In genomic region chr16:50572700-50573099, GRCh38 we compare ENCODE assay signal across 24 cellular contexts. TPM values are rescaled to one million over a fixed set of nuclear protein-coding genes. Genes with fewer than 3 reads are reported as not detected.
DNase-seq lines count a peak whose midpoint lies in the region; ATAC-seq, FAIRE-seq and TF ChIP-seq lines count a peak whose summit lies in the region.
"Had no signal": no experiment of that assay in that cellular context is flagged by ENCODE, and none has a peak within 500 bp of the region (broad histone marks: within the 10 kb centered on the region; RNA-seq: fewer than 3 reads in every experiment).

No MANE protein-coding gene starts in this region.

- no peak overlapping the region for H3K4me2 ChIP-seq in HepG2 (ENCODE audit: low read depth, low read length)
- H3K4me2 ChIP-seq: BLaER1 had no signal

- peaks cover 82% of the 10 kb centered on the region for H3K4me1 Mint-ChIP-seq in nephron
- H3K4me1 Mint-ChIP-seq: CD14-positive monocyte, IgD-negative memory B cell had no signal

- POLR2A ChIA-PET in HepG2 (lab: Yijun Ruan, JAX) = no interaction called here

- peaks cover 94% of the 10 kb centered on the region for H3K4me1 ChIP-seq in HepG2 (ENCODE audit: insufficient read depth, low read length)
- H3K4me1 ChIP-seq in right lobe of liver = no peaks in the 10 kb centered on the region
- peaks cover 53% of the 10 kb centered on the region for H3K4me1 ChIP-seq in stomach smooth muscle (ENCODE audit: control insufficient read depth, insufficient read depth, low read length)
- H3K4me1 ChIP-seq: HAP-1 had no signal

- intact Hi-C loops in HepG2 (cut with micrococcal nuclease; ENCODE audit: unreplicated experiment) (no loop called here), right lobe of liver (cut with DNase I) (no loop called here)

- TF ChIP-seq CTCF in HepG2 (CRISPR knock-in tag; IDR thresholded peaks at IDR 0.05) = no peak
- no peak for TF ChIP-seq CTCF in right lobe of liver (IDR thresholded peaks at IDR 0.05)
- no peak for TF ChIP-seq CTCF in nephron (IDR thresholded peaks at IDR 0.05; ENCODE audit: unreplicated experiment in 3 of 3)

- H3K9me3 Mint-ChIP-seq in nephron = no peaks in the 10 kb centered on the region
- H3K9me3 Mint-ChIP-seq: CD4-positive, alpha-beta memory T cell; IgD-negative memory B cell had no signal

- WGBS in HepG2 (ENCODE audit: low lambda C conversion rate) = 95% methylated on average over 7 of the region's 7 CpGs
- WGBS in right lobe of liver (ENCODE audit: insufficient coverage, low coverage, low lambda C conversion rate, missing lambda C conversion rate) = 87% methylated on average over 5 of the region's 7 CpGs

- ATAC-seq in HepG2 (no peak), right lobe of liver (no peak), HG03095 (IDR thresholded peaks at IDR 0.05; ENCODE audit: unreplicated experiment) (no peak), GM19452 (IDR thresholded peaks at IDR 0.05; ENCODE audit: unreplicated experiment) (no peak)
- ATAC-seq: GM12878 had no signal

- peaks cover 15% of the 10 kb centered on the region for H3K36me3 Mint-ChIP-seq in nephron (ENCODE audit: low read depth)
- H3K36me3 Mint-ChIP-seq: CD14-positive monocyte had no signal

- TF ChIP-seq RAD21 in HepG2 (CRISPR knock-in tag; IDR thresholded peaks at IDR 0.05) = no peak

- peaks cover 100% of the 10 kb centered on the region for H3K79me2 ChIP-seq in HepG2 (ENCODE audit: insufficient read depth, low read length)

- H3K27ac ChIP-seq in HepG2 (ENCODE audit: extremely low read length, insufficient read depth, low read length) (no peak overlapping the region), right lobe of liver (no peak overlapping the region), stomach smooth muscle (ENCODE audit: low read length) (peak overlapping the region; percentile 24)
- H3K27ac ChIP-seq: BLaER1, GM23248 had no signal

- H3K36me3 ChIP-seq in HepG2 (replicated peaks in 1 of 2; ENCODE audit: control insufficient read depth in 1 of 2, insufficient read depth in 2 of 2, low read length in 2 of 2) (peaks cover 72 to 96% of the 10 kb centered on the region in 2 experiments), right lobe of liver (no peaks in the 10 kb centered on the region), stomach smooth muscle (ENCODE audit: control insufficient read depth in 2 of 2, insufficient read depth in 2 of 2, low read length in 2 of 2) (peaks cover 0 to 2% of the 10 kb centered on the region in 2 donors)
- H3K36me3 ChIP-seq: BLaER1, HAP-1 had no signal

- peaks cover 100% of the 10 kb centered on the region for H4K20me1 ChIP-seq in HepG2 (ENCODE audit: insufficient read depth, low read length)
- H4K20me1 ChIP-seq: BLaER1 had no signal

- H3K9me3 ChIP-seq in HepG2 (ENCODE audit: low read length) = no peaks in the 10 kb centered on the region
- no peaks in the 10 kb centered on the region for H3K9me3 ChIP-seq in right lobe of liver
- H3K9me3 ChIP-seq in stomach smooth muscle (ENCODE audit: control insufficient read depth in 2 of 2, low read length in 2 of 2) = no peaks in the 10 kb centered on the region
- H3K9me3 ChIP-seq: BLaER1, HAP-1 had no signal

- peak overlapping the region in 1 of 3 experiments; percentile 17 for H3K4me3 Mint-ChIP-seq in nephron
- H3K4me3 Mint-ChIP-seq: CD14-positive monocyte; CD4-positive, alpha-beta memory T cell; IgD-negative memory B cell had no signal

- H3K9ac ChIP-seq in HepG2 (ENCODE audit: insufficient read depth, low read depth, low read length) (no peak overlapping the region), stomach smooth muscle (ENCODE audit: low read length in 2 of 2) (no peak overlapping the region)
- H3K9ac ChIP-seq: BLaER1, GM23248 had no signal

- H3K27me3 ChIP-seq in HepG2 (ENCODE audit: control insufficient read depth in 1 of 2, insufficient read depth in 2 of 2, low read length in 2 of 2) (no peaks in the 10 kb centered on the region), right lobe of liver (no peaks in the 10 kb centered on the region), stomach smooth muscle (ENCODE audit: control insufficient read depth in 1 of 2, insufficient read depth in 2 of 2, low read length in 2 of 2) (no peaks in the 10 kb centered on the region)
- H3K27me3 ChIP-seq: BLaER1 had no signal

- no peak overlapping the region for H3K4me3 ChIP-seq in HepG2 (replicated peaks in 1 of 3; ENCODE audit: insufficient read depth in 1 of 3, low read depth in 2 of 3, low read length in 3 of 3)
- H3K4me3 ChIP-seq in right lobe of liver = no peak overlapping the region
- H3K4me3 ChIP-seq in stomach smooth muscle (ENCODE audit: low read length in 2 of 2) = no peak overlapping the region
- H3K4me3 ChIP-seq: BLaER1, GM12878, GM23248, HAP-1 had no signal

- TF ChIP-seq EP300 in HepG2 (IDR thresholded peaks at IDR 0.05; ENCODE audit: low read depth in 2 of 2, low read length in 2 of 2) = no peak
- no peak for TF ChIP-seq EP300 in HepG2 (CRISPR knock-in tag; IDR thresholded peaks at IDR 0.05; ENCODE audit: borderline replicate concordance)

- H3K27ac Mint-ChIP-seq in nephron = peak overlapping the region; percentile 99 to 100 (median 100)
- H3K27ac Mint-ChIP-seq: IgD-negative memory B cell had no signal

- no peak for TF ChIP-seq POLR2A in HepG2 (IDR thresholded peaks at IDR 0.05; ENCODE audit: insufficient read depth in 1 of 2, low read depth in 2 of 2, low read length in 2 of 2)
- no peak for TF ChIP-seq POLR2A in right lobe of liver (IDR thresholded peaks at IDR 0.05)

- no peak overlapping the region for H2AFZ ChIP-seq in HepG2 (ENCODE audit: low read length)
- H2AFZ ChIP-seq: GM23248 had no signal

- DNase-seq in HepG2 (ENCODE audit: low spot score) (no peak), right lobe of liver (no peak), cerebellar cortex (ENCODE audit: low spot score) (no peak)
- DNase-seq: 8988T; Calu3; CD4-positive, alpha-beta memory T cell; DMS 273 treated with DMSO at 0.1 percent for 48 hours; DMS53; DND-41; EL; GM23248 had no signal

- no TSS peak for BruUV-seq in HepG2 (replicated peaks; lab: Mats Ljungman, UMichigan)

- in situ Hi-C loops in HepG2 (cut with HindIII; ENCODE audit: extremely low pct_ligation_motif_present, low pct_unique_long_range_greater_than_20kb) = no loop called here

- CTCF ChIA-PET in HepG2 (lab: Yijun Ruan, JAX; ENCODE audit: low intra/inter-chr PET ratio, low total read pairs) = no interaction called here

- FAIRE-seq in HepG2 (lab: Jason Lieb, UNC) = no peak
- FAIRE-seq: GM12878, GM19239, HTR-8/SVneo had no signal

- H3K27me3 Mint-ChIP-seq in nephron (ENCODE audit: low read depth) = no peaks in the 10 kb centered on the region
- H3K27me3 Mint-ChIP-seq: CD4-positive, alpha-beta memory T cell; IgD-negative memory B cell had no signal

TF ChIP-seq in HepG2, 621 proteins besides CTCF, POLR2A, EP300 and RAD21 (continues in another document):
- TF ChIP-seq, protein P1, sequence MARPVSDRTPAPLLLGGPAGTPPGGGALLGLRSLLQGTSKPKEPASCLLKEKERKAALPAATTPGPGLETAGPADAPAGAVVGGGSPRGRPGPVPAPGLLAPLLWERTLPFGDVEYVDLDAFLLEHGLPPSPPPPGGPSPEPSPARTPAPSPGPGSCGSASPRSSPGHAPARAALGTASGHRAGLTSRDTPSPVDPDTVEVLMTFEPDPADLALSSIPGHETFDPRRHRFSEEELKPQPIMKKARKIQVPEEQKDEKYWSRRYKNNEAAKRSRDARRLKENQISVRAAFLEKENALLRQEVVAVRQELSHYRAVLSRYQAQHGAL (CRISPR knock-in tag; IDR thresholded peaks at IDR 0.05; ENCODE audit: not compliant biosample characterization) = no peak
- TF ChIP-seq HNRNPUL1 (IDR thresholded peaks at IDR 0.05; ENCODE audit: low read depth, low read length) = no peak

RNA-seq across cellular contexts. Expression of gene NKD1, which starts 24.5 kb away (rescaled TPM):
- total RNA-seq in HepG2 (2016; rRNA removed; fragmentation: Illumina TruSeq; extraction: Trizol) = 59.0 and 70.4 TPM in 2 replicates
- total RNA-seq in HepG2 (2016; cell fraction: cytosol; rRNA removed; fragmentation: Illumina TruSeq; extraction: Trizol; ENCODE audit: low read depth) = 19.9 and 25.5 TPM in 2 replicates
- total RNA-seq in HepG2 (2016; cell fraction: insoluble cytoplasmic fraction; rRNA removed; fragmentation: Illumina TruSeq; extraction: Trizol) = 50.0 and 70.7 TPM in 2 replicates
- 136 and 148 TPM in 2 replicates for total RNA-seq in HepG2 (2016; cell fraction: membrane; rRNA removed; fragmentation: Illumina TruSeq; extraction: Trizol)
- total RNA-seq in HepG2 (2016; cell fraction: nucleus; rRNA removed; fragmentation: Illumina TruSeq; extraction: Trizol) = 61.9 and 70.6 TPM in 2 replicates
- polyA plus RNA-seq in HepG2 (2011; rRNA removed) = 86.1 and 121 TPM in 2 replicates
- 22.3 and 49.7 TPM in 2 replicates for polyA plus RNA-seq in HepG2 (2011; cell fraction: cytosol; rRNA removed)
- 150 and 275 TPM in 2 replicates for polyA plus RNA-seq in HepG2 (2011; cell fraction: nucleus; rRNA removed)
- 58.7 and 76.3 TPM in 2 replicates for polyA plus RNA-seq in HepG2 (2012)
- 106 and 127 TPM in 2 replicates for polyA plus RNA-seq in HepG2 (2016; cell fraction: cytosol; fragmentation: Illumina TruSeq; extraction: Trizol; ENCODE audit: low read depth)
- 95.8 and 124 TPM in 2 replicates for polyA plus RNA-seq in HepG2 (2016; cell fraction: insoluble cytoplasmic fraction; fragmentation: Illumina TruSeq; extraction: Trizol; ENCODE audit: low read depth)
- polyA plus RNA-seq in HepG2 (2016; cell fraction: membrane; fragmentation: Illumina TruSeq; extraction: Trizol; ENCODE audit: low read depth) = 156 and 170 TPM in 2 replicates
- polyA plus RNA-seq in HepG2 (2016; cell fraction: nucleus; fragmentation: Illumina TruSeq; extraction: Trizol; ENCODE audit: insufficient read depth, low read depth) = 155 and 169 TPM in 2 replicates
- 0.02 and 110 TPM in 2 replicates for polyA minus RNA-seq in HepG2 (2011; rRNA and poly(A)+ RNA removed; ENCODE audit: low replicate concordance)
- polyA minus RNA-seq in HepG2 (2011; cell fraction: cytosol; rRNA and poly(A)+ RNA removed) = 14.3 and 28.8 TPM in 2 replicates
- polyA minus RNA-seq in HepG2 (2011; cell fraction: nucleus; rRNA and poly(A)+ RNA removed) = 43.1 and 57.6 TPM in 2 replicates
- total RNA-seq in right lobe of liver = 1 to 10 TPM in 5 of 6 experiments, under 1 TPM in 1; 0.69 to 2.6 (median 2.1) TPM
- total RNA-seq: G401, GM23248 had no signal
- polyA plus RNA-seq: AG04450, CD14-positive monocyte, GM23248, IgD-negative memory B cell had no signal

Comparison
In these comparisons a context has a peak if more than half of its experiments do, and no peak if none do; other contexts are left out.
1. RNA of gene NKD1, which starts 24.5 kb away (total RNA-seq): 19.9 to 148 TPM in HepG2; 0.69 to 2.6 TPM in right lobe of liver; every median in the first group is over 4 times any median in the second.